Comparison of ENCODE assay signal across 8 cellular contexts in genomic region chr10:23525406-23525805, GRCh38.
A peak's percentile ranks its signal among the peaks of the same experiment; 100 is the strongest.
DNase-seq lines count a peak whose midpoint lies in the region; ATAC-seq, FAIRE-seq and TF ChIP-seq lines count a peak whose summit lies in the region.

No MANE protein-coding gene starts in this region.

- no peak overlapping the region for H4K91ac ChIP-seq in mesenchymal stem cell (ENCODE audit: low read length)

- TF ChIP-seq EP300 in A549 (IDR thresholded peaks at IDR 0.05) = no peak

- no peak overlapping the region for H3K23ac ChIP-seq in mesenchymal stem cell (ENCODE audit: low read length in 2 of 2)

- WGBS in A549 (ENCODE audit: missing lambda C conversion rate) = 29% methylated on average over 2 of the region's 2 CpGs
- WGBS in mesenchymal stem cell = 71% methylated on average over 1 of the region's 2 CpGs

- no peak for TF ChIP-seq POLR2A in A549 (IDR thresholded peaks at IDR 0.05; ENCODE audit: low read length)

- H3K18ac ChIP-seq in mesenchymal stem cell (ENCODE audit: low read depth in 1 of 2, low read length in 2 of 2) = no peak overlapping the region

- H2BK15ac ChIP-seq in mesenchymal stem cell (ENCODE audit: low read depth, poor library complexity, severe bottlenecking) = no peak overlapping the region

- DNase-seq in A549 (ENCODE audit: low read depth in 1 of 2, low spot score in 1 of 2) = peak; percentile 4 to 34
- DNase-seq in LNCaP clone FGC (ENCODE audit: low read depth) = peak; percentile 25
- peak; percentile 63 for DNase-seq in bronchial epithelial cell (ENCODE audit: low read depth)
- DNase-seq in mesenchymal stem cell = peak; percentile 21
- DNase-seq in iPS-NIHi11 (ENCODE audit: low spot score) = no peak

- H3K4me2 ChIP-seq in A549 (no peak overlapping the region), mesenchymal stem cell (ENCODE audit: low read length, poor library complexity, severe bottlenecking) (no peak overlapping the region)

- POLR2A ChIA-PET in A549 (lab: Yijun Ruan, JAX) = no interaction called here

- H2BK120ac ChIP-seq in mesenchymal stem cell (ENCODE audit: low read depth, low read length) = no peak overlapping the region

- no peak overlapping the region for H2BK12ac ChIP-seq in mesenchymal stem cell (ENCODE audit: low read length in 2 of 2)

- no peak overlapping the region for H3K4ac ChIP-seq in mesenchymal stem cell (ENCODE audit: low read depth in 1 of 2, low read length in 2 of 2)

- H3K4me3 ChIP-seq in A549 (no peak overlapping the region), GM12875 (ENCODE audit: low read depth, low read length) (no peak overlapping the region), LNCaP clone FGC (ENCODE audit: low read depth, low read length) (no peak overlapping the region), bronchial epithelial cell (ENCODE audit: low read depth, low read length) (no peak overlapping the region), mesenchymal stem cell (ENCODE audit: insufficient read depth in 1 of 2, low read depth in 1 of 2, low read length in 2 of 2) (no peak overlapping the region)

- no peak overlapping the region for H2AFZ ChIP-seq in mesenchymal stem cell (ENCODE audit: low read depth, low read length)

- TF ChIP-seq CTCF in A549 (IDR thresholded peaks at IDR 0.05) (peak; percentile 44; the same call in 2 of the 3 replicates), GM12875 (IDR thresholded peaks at IDR 0.05; ENCODE audit: borderline replicate concordance, insufficient read depth, low read depth, low read length) (0 out of 2 replicates have a peak, but pooled peaks have one; percentile 1), LNCaP clone FGC (IDR thresholded peaks at IDR 0.05; ENCODE audit: control insufficient read depth, extremely low read depth, insufficient read depth) (peak; percentile 77), bronchial epithelial cell (IDR thresholded peaks at IDR 0.05; ENCODE audit: insufficient read depth, low read length, severe bottlenecking) (peak; percentile 59)

- TF ChIP-seq RAD21 in A549 (conservative IDR thresholded peaks at IDR 0.05 in 1 of 2, IDR thresholded peaks at IDR 0.05 in 1 of 2) = peak; percentile 61 to 69

- H3K14ac ChIP-seq in mesenchymal stem cell (ENCODE audit: low read length in 2 of 2) = no peak overlapping the region

- ATAC-seq in A549 (peak; percentile 56 to 77; a peak in 4 of 6 replicates), HG03571 (IDR thresholded peaks at IDR 0.05; ENCODE audit: unreplicated experiment) (no peak), HG03039 (IDR thresholded peaks at IDR 0.05; ENCODE audit: unreplicated experiment) (no peak)

- H3K4me1 ChIP-seq in A549 (no peaks in the 10 kb centered on the region), mesenchymal stem cell (ENCODE audit: control insufficient read depth, insufficient read depth, low read depth, low read length) (no peaks in the 10 kb centered on the region)

- FAIRE-seq in A549 (lab: Jason Lieb, UNC) (no peak), bronchial epithelial cell (lab: Jason Lieb, UNC) (no peak)

- H4K8ac ChIP-seq in mesenchymal stem cell (ENCODE audit: low read length) = no peak overlapping the region

- H3K79me1 ChIP-seq in mesenchymal stem cell (replicated peaks; ENCODE audit: low read length, poor library complexity, severe bottlenecking) = no peaks in the 10 kb centered on the region

- H3K27ac ChIP-seq in A549 (no peak overlapping the region), mesenchymal stem cell (ENCODE audit: low read length, poor library complexity, severe bottlenecking) (no peak overlapping the region)

- H3K9ac ChIP-seq in mesenchymal stem cell (ENCODE audit: low read length) = no peak overlapping the region

- H3K36me3 ChIP-seq in bronchial epithelial cell (ENCODE audit: control insufficient read depth, insufficient read depth, low read length) = no peaks in the 10 kb centered on the region
- H3K36me3 ChIP-seq in mesenchymal stem cell (ENCODE audit: control insufficient read depth in 1 of 2, insufficient read depth in 2 of 2, low read depth in 1 of 2, low read length in 2 of 2) = no peaks in the 10 kb centered on the region

- H3K27me3 ChIP-seq in bronchial epithelial cell (ENCODE audit: control insufficient read depth, insufficient read depth, low read length) (no peaks in the 10 kb centered on the region), mesenchymal stem cell (ENCODE audit: control insufficient read depth in 1 of 2, insufficient read depth in 1 of 2, low read length in 2 of 2) (no peaks in the 10 kb centered on the region)

- H2AK5ac ChIP-seq in mesenchymal stem cell (ENCODE audit: low read length, severe bottlenecking) = no peak overlapping the region

- no peak overlapping the region for H2BK5ac ChIP-seq in mesenchymal stem cell (ENCODE audit: low read depth, low read length, poor library complexity, severe bottlenecking)

- H3K9me3 ChIP-seq in A549 = no peaks in the 10 kb centered on the region
- H3K9me3 ChIP-seq in mesenchymal stem cell (ENCODE audit: control insufficient read depth, low read length) = no peaks in the 10 kb centered on the region

- CTCF ChIA-PET in A549 (lab: Yijun Ruan, JAX) = interaction anchor here (0.7 to 11.1 kb wide), 11 partner anchors 9 to 368 kb away, joined by 3 to 176 read pairs (median 6); partner anchors contain the start of gene OTUD1

TF ChIP-seq in A549, 52 proteins besides CTCF, POLR2A, EP300 and RAD21:
- TF ChIP-seq MAFK (IDR thresholded peaks at IDR 0.05; ENCODE audit: partially characterized antibody) = no peak
- peak; percentile 63 for TF ChIP-seq SMC3 (IDR thresholded peaks at IDR 0.05)

Comparison
In these comparisons a context has a peak if more than half of its experiments do, and no peak if none do; other contexts are left out.
1. ATAC-seq: peak in A549 (2 of 2); none in HG03571 (single experiment) and HG03039 (single experiment).
2. CTCF ChIP-seq: peak in every context shown above with its lines; median percentile 77 in LNCaP clone FGC; 59 in bronchial epithelial cell; 44 in A549; 1 in GM12875.